In the genomic region with DNA sequence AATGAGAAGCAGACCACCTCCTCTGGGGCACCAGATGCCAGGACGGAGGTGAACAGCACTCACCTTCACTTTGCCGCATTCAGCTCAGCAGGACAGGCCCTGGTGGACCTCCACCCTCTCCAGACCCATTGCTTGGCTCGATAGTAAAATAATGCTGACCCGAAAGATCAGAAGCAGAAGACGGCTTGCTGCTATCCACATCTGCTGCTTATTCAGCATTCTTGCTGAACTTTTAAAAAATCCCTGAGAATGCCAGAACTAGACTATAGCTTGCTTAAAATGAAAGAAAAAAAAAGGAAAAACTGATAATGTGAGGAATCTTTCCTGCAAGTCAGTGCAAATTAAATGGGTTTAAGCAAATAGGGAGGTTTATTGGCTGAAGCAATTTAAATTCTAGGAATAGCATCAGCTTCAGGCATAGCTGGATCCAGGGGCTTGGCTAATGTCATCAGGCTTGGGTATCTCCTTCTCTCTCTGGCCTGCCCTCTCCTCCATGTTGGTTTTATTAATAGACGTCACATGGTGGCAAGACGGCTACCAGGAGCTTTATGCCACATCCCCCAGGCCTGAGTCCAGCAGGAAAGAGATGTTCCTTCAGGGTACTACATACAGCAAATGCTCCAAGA, we compare ENCODE assay signal across 29 cellular contexts.
A peak's percentile ranks its signal among the peaks of the same experiment; 100 is the strongest.
DNase-seq lines count a peak whose midpoint lies in the region; TF ChIP-seq lines count a peak whose summit lies in the region.
"Had no signal": no experiment of that assay in that cellular context is flagged by ENCODE, and none has a peak within 500 bp of the region (broad histone marks: within the 10 kb centered on the region; RNA-seq: fewer than 3 reads in every experiment).

No MANE protein-coding gene starts in this region.

- H3K9me3 ChIP-seq in BLaER1, result peaks cover 10% of the 10 kb centered on the region
- H3K9me3 ChIP-seq in right atrium auricular region, result no peaks in the 10 kb centered on the region
- no peaks in the 10 kb centered on the region for H3K9me3 ChIP-seq in skeletal muscle tissue (ENCODE audit: control insufficient read depth in 3 of 3, low read length in 3 of 3)
- H3K9me3 ChIP-seq: SK-N-SH, upper lobe of right lung had no signal

- H4K20me1 ChIP-seq in BLaER1, result no peaks in the 10 kb centered on the region

- intact Hi-C loops in activated naive CD4-positive, alpha-beta T cell treated with anti-CD3 and anti-CD28 coated beads for 36 hours (cut with micrococcal nuclease), result no loop called here

- TF ChIP-seq CTCF in right atrium auricular region (IDR thresholded peaks at IDR 0.05), result no peak

- H3K9ac ChIP-seq in BLaER1 (peak overlapping the region; percentile 14; the same call in 1 of the 2 replicates), skeletal muscle tissue (ENCODE audit: low read depth in 1 of 3, low read length in 3 of 3) (no peak overlapping the region)
- H3K9ac ChIP-seq: GM23248, SK-N-SH had no signal

- no peak overlapping the region for H3K27ac Mint-ChIP-seq in activated naive CD4-positive, alpha-beta T cell treated with anti-CD3 and anti-CD28 coated beads for 36 hours
- H3K27ac Mint-ChIP-seq: activated T-cell treated with anti-CD3 and anti-CD28 coated beads, Interleukin-2, amount 50 U/mL, for 24 hours; HFFc6; stimulated activated naive CD8-positive, alpha-beta T cell treated with anti-CD3 and anti-CD28 coated beads, Interleukin-15, Interleukin-2, amounts not matched to agents 100 ng/mL and 50 ng/mL, for 24 hours had no signal

- no peaks in the 10 kb centered on the region for H3K27me3 Mint-ChIP-seq in activated naive CD4-positive, alpha-beta T cell treated with anti-CD3 and anti-CD28 coated beads for 36 hours (ENCODE audit: low read depth)
- H3K27me3 Mint-ChIP-seq: activated T-cell treated with anti-CD3 and anti-CD28 coated beads, Interleukin-2, amount 50 U/mL, for 24 hours had no signal

- H3K27ac ChIP-seq in BLaER1 (no peak overlapping the region), cingulate gyrus (ENCODE audit: low read depth, low read length) (peak overlapping the region; percentile 10), right atrium auricular region (peak overlapping the region; percentile 1 to 54), skeletal muscle tissue (ENCODE audit: low read depth, low read length) (peak overlapping the region; percentile 60)
- H3K27ac ChIP-seq: GM23248, VCaP had no signal

- no peak for DNase-seq in right atrium auricular region (ENCODE audit: low spot score)
- DNase-seq in activated naive CD4-positive, alpha-beta T cell treated with anti-CD3 and anti-CD28 coated beads for 36 hours, result no peak
- DNase-seq in COR-L47 (lab: John Stamatoyannopoulos, UW), result no peak
- no peak for DNase-seq in effector CD8-positive, alpha-beta T cell (lab: John Stamatoyannopoulos, UW)
- no peak for DNase-seq in retina
- DNase-seq: activated CD4-positive, alpha-beta T cell treated with anti-CD3 and anti-CD28 coated beads for 48 hours; activated gamma-delta T cell treated with Interleukin-2 at 50 U/mL for 16 hours; activated T-cell treated with anti-CD3 and anti-CD28 coated beads, Interleukin-2, amount 50 U/mL, for 24 hours; C1 segment of cervical spinal cord; Calu3; DND-41; GM23248; HFFc6; KBM-7; mammary epithelial cell; MM.1S; NCI-H1436; NCI-H2107; NCI-H510A treated with DMSO at 0.1 percent for 48 hours; nucleus accumbens; SK-N-SH; T-helper 2 cell; upper lobe of right lung had no signal

- H3K4me1 ChIP-seq in BLaER1 (peaks cover 47% of the 10 kb centered on the region), right atrium auricular region (peaks cover 0 to 30% of the 10 kb centered on the region in 2 donors), skeletal muscle tissue (ENCODE audit: control insufficient read depth in 3 of 3, insufficient read depth in 3 of 3, low read length in 3 of 3) (peaks cover 17 to 21% (median 17%) of the 10 kb centered on the region in 3 donors)

- H3K4me3 Mint-ChIP-seq in activated naive CD4-positive, alpha-beta T cell treated with anti-CD3 and anti-CD28 coated beads for 36 hours, result no peak overlapping the region
- H3K4me3 Mint-ChIP-seq: activated T-cell treated with anti-CD3 and anti-CD28 coated beads, Interleukin-2, amount 50 U/mL, for 24 hours; HFFc6; stimulated activated naive CD8-positive, alpha-beta T cell treated with anti-CD3 and anti-CD28 coated beads, Interleukin-15, Interleukin-2, amounts not matched to agents 100 ng/mL and 50 ng/mL, for 24 hours had no signal

- no peaks in the 10 kb centered on the region for H3K27me3 ChIP-seq in BLaER1
- no peaks in the 10 kb centered on the region for H3K27me3 ChIP-seq in right atrium auricular region
- no peaks in the 10 kb centered on the region for H3K27me3 ChIP-seq in skeletal muscle tissue (ENCODE audit: control insufficient read depth in 3 of 3, insufficient read depth in 3 of 3, low read length in 3 of 3)
- H3K27me3 ChIP-seq: upper lobe of right lung had no signal

- CTCF ChIA-PET in activated naive CD4-positive, alpha-beta T cell treated with anti-CD3 and anti-CD28 coated beads for 36 hours (lab: Charles Lee), result interaction anchor here (0.7 kb wide), 1 partner anchor 28 kb away, joined by 3 read pairs; no protein-coding TSS in a partner anchor

- peaks cover under 1% of the 10 kb centered on the region for H3K4me1 Mint-ChIP-seq in activated naive CD4-positive, alpha-beta T cell treated with anti-CD3 and anti-CD28 coated beads for 36 hours (ENCODE audit: low read depth)

- H3K36me3 ChIP-seq in BLaER1, result no peaks in the 10 kb centered on the region
- no peaks in the 10 kb centered on the region for H3K36me3 ChIP-seq in right atrium auricular region
- H3K36me3 ChIP-seq in skeletal muscle tissue (ENCODE audit: control insufficient read depth in 3 of 3, insufficient read depth in 3 of 3, low read length in 3 of 3), result no peaks in the 10 kb centered on the region
- H3K36me3 ChIP-seq: upper lobe of right lung had no signal

- H3K9me3 Mint-ChIP-seq in activated naive CD4-positive, alpha-beta T cell treated with anti-CD3 and anti-CD28 coated beads for 36 hours, result peaks cover 2% of the 10 kb centered on the region
- H3K9me3 Mint-ChIP-seq: activated T-cell treated with anti-CD3 and anti-CD28 coated beads, Interleukin-2, amount 50 U/mL, for 24 hours; HFFc6; stimulated activated naive CD8-positive, alpha-beta T cell treated with anti-CD3 and anti-CD28 coated beads, Interleukin-15, Interleukin-2, amounts not matched to agents 100 ng/mL and 50 ng/mL, for 24 hours had no signal

- no peaks in the 10 kb centered on the region for H3K36me3 Mint-ChIP-seq in activated naive CD4-positive, alpha-beta T cell treated with anti-CD3 and anti-CD28 coated beads for 36 hours (ENCODE audit: low read depth)

- H3K4me2 ChIP-seq in BLaER1, result peak overlapping the region; percentile 30
- H3K4me2 ChIP-seq: SK-N-SH had no signal

- H3K4me3 ChIP-seq in BLaER1, result no peak overlapping the region
- no peak overlapping the region for H3K4me3 ChIP-seq in right atrium auricular region
- no peak overlapping the region for H3K4me3 ChIP-seq in skeletal muscle tissue (ENCODE audit: low read length in 3 of 3)
- H3K4me3 ChIP-seq: coronary artery, GM23248, upper lobe of right lung had no signal
